Comparison of ENCODE assay signal across 22 cellular contexts in genomic region chr3:42347928-42348327, GRCh38.
DNase-seq lines count a peak whose midpoint lies in the region; ATAC-seq and TF ChIP-seq lines count a peak whose summit lies in the region.
"Had no signal": no experiment of that assay in that cellular context is flagged by ENCODE, and none has a peak within 500 bp of the region (broad histone marks: within the 10 kb centered on the region; RNA-seq: fewer than 3 reads in every experiment).

No MANE protein-coding gene starts in this region.

- H3K4ac ChIP-seq in mesendoderm (ENCODE audit: low read depth, low read length) = no peak overlapping the region

- ATAC-seq in activated CD4-positive, alpha-beta T cell treated with anti-CD3 and anti-CD28 coated beads for 36 hours = no peak
- ATAC-seq: HCT116, Right ventricle myocardium inferior had no signal

- no peaks in the 10 kb centered on the region for H3K79me2 ChIP-seq in mesendoderm (ENCODE audit: control insufficient read depth, insufficient read depth, low read length)

- H3K18ac ChIP-seq in mesendoderm (ENCODE audit: low read length) = no peak overlapping the region

- POLR2A ChIA-PET in activated CD4-positive, alpha-beta T cell treated with anti-CD3 and anti-CD28 coated beads for 36 hours (lab: Charles Lee) = no interaction called here

- H2AK5ac ChIP-seq in mesendoderm (ENCODE audit: low read length) = peak overlapping the region; percentile 69

- no peaks in the 10 kb centered on the region for H3K27me3 Mint-ChIP-seq in activated CD4-positive, alpha-beta T cell treated with anti-CD3 and anti-CD28 coated beads for 36 hours
- H3K27me3 Mint-ChIP-seq in activated naive CD4-positive, alpha-beta T cell treated with anti-CD3 and anti-CD28 coated beads, Interleukin-2, amount 50 U/mL, for 24 hours = no peaks in the 10 kb centered on the region
- no peaks in the 10 kb centered on the region for H3K27me3 Mint-ChIP-seq in activated naive CD4-positive, alpha-beta T cell treated with anti-CD3 and anti-CD28 coated beads for 36 hours (ENCODE audit: low read depth)
- peaks cover 25% of the 10 kb centered on the region for H3K27me3 Mint-ChIP-seq in type B pancreatic cell

- no peaks in the 10 kb centered on the region for H3K4me1 ChIP-seq in mesendoderm (ENCODE audit: control insufficient read depth, low read depth, low read length)
- H3K4me1 ChIP-seq: BE2C had no signal

- H3K27ac ChIP-seq in mesendoderm (ENCODE audit: low read depth, low read length) = no peak overlapping the region
- H3K27ac ChIP-seq: KMS-11, PC-9 had no signal

- H3K27me3 ChIP-seq in mesendoderm (ENCODE audit: insufficient read depth, low read length, poor library complexity) = no peaks in the 10 kb centered on the region
- H3K27me3 ChIP-seq: BE2C had no signal

- H3K9ac ChIP-seq in mesendoderm (ENCODE audit: low read length) = no peak overlapping the region
- H3K9ac ChIP-seq: KMS-11 had no signal

- no peak overlapping the region for H3K23ac ChIP-seq in mesendoderm (ENCODE audit: low read length)

- H4K8ac ChIP-seq in mesendoderm (ENCODE audit: low read depth, low read length) = no peak overlapping the region

- H3K4me3 Mint-ChIP-seq in activated CD4-positive, alpha-beta T cell treated with anti-CD3 and anti-CD28 coated beads for 36 hours = no peak overlapping the region
- peak overlapping the region; percentile 2 for H3K4me3 Mint-ChIP-seq in activated naive CD4-positive, alpha-beta T cell treated with anti-CD3 and anti-CD28 coated beads, Interleukin-2, amount 50 U/mL, for 24 hours
- H3K4me3 Mint-ChIP-seq in activated naive CD4-positive, alpha-beta T cell treated with anti-CD3 and anti-CD28 coated beads for 36 hours = no peak overlapping the region
- no peak overlapping the region for H3K4me3 Mint-ChIP-seq in type B pancreatic cell
- H3K4me3 Mint-ChIP-seq: CD14-positive monocyte, IgD-negative memory B cell had no signal

- H3K79me1 ChIP-seq in mesendoderm (ENCODE audit: low read length) = no peaks in the 10 kb centered on the region

- CTCF ChIA-PET in activated CD4-positive, alpha-beta T cell treated with anti-CD3 and anti-CD28 coated beads for 36 hours (lab: Charles Lee) = interaction anchor here (0.8 to 1.2 kb wide), 3 partner anchors 10 to 101 kb away, joined by 3 read pairs; no protein-coding TSS in a partner anchor
- CTCF ChIA-PET in activated naive CD4-positive, alpha-beta T cell treated with anti-CD3 and anti-CD28 coated beads for 36 hours (lab: Charles Lee) = interaction anchor here (0.5 to 1.2 kb wide), 2 partner anchors 22 to 67 kb away, joined by 3 read pairs; no protein-coding TSS in a partner anchor

- intact Hi-C loops in activated CD4-positive, alpha-beta T cell treated with anti-CD3 and anti-CD28 coated beads for 36 hours (cut with DNase I, micrococcal nuclease) = no loop called here
- intact Hi-C loops in activated naive CD4-positive, alpha-beta T cell treated with anti-CD3 and anti-CD28 coated beads for 36 hours (cut with micrococcal nuclease) = no loop called here

- no peak overlapping the region for H3K27ac Mint-ChIP-seq in activated CD4-positive, alpha-beta T cell treated with anti-CD3 and anti-CD28 coated beads for 36 hours
- peak overlapping the region; percentile 79 for H3K27ac Mint-ChIP-seq in activated naive CD4-positive, alpha-beta T cell treated with anti-CD3 and anti-CD28 coated beads, Interleukin-2, amount 50 U/mL, for 24 hours
- H3K27ac Mint-ChIP-seq in activated naive CD4-positive, alpha-beta T cell treated with anti-CD3 and anti-CD28 coated beads for 36 hours = no peak overlapping the region
- no peak overlapping the region for H3K27ac Mint-ChIP-seq in type B pancreatic cell
- H3K27ac Mint-ChIP-seq: CD14-positive monocyte, IgD-negative memory B cell had no signal

- no peak overlapping the region for H3K4me3 ChIP-seq in mesendoderm (ENCODE audit: low read length)
- H3K4me3 ChIP-seq: PC-9 had no signal

- no CpG with 5 or more reads among the region's 2 CpGs for WGBS in mesendoderm (ENCODE audit: extremely low coverage, insufficient coverage, low lambda C conversion rate)

- H4K5ac ChIP-seq in mesendoderm (ENCODE audit: low read length) = no peak overlapping the region

- H3K56ac ChIP-seq in mesendoderm (ENCODE audit: low read length) = no peak overlapping the region

- H3K4me1 Mint-ChIP-seq in activated CD4-positive, alpha-beta T cell treated with anti-CD3 and anti-CD28 coated beads for 36 hours = peaks cover 25% of the 10 kb centered on the region
- H3K4me1 Mint-ChIP-seq in activated naive CD4-positive, alpha-beta T cell treated with anti-CD3 and anti-CD28 coated beads, Interleukin-2, amount 50 U/mL, for 24 hours = peaks cover 60% of the 10 kb centered on the region
- H3K4me1 Mint-ChIP-seq in activated naive CD4-positive, alpha-beta T cell treated with anti-CD3 and anti-CD28 coated beads for 36 hours (ENCODE audit: low read depth) = peaks cover 15% of the 10 kb centered on the region
- H3K4me1 Mint-ChIP-seq in type B pancreatic cell (ENCODE audit: unreplicated experiment) = no peaks in the 10 kb centered on the region
- H3K4me1 Mint-ChIP-seq: CD14-positive monocyte, IgD-negative memory B cell had no signal

- H3K36me3 Mint-ChIP-seq in activated CD4-positive, alpha-beta T cell treated with anti-CD3 and anti-CD28 coated beads for 36 hours (ENCODE audit: low read depth) = no peaks in the 10 kb centered on the region
- H3K36me3 Mint-ChIP-seq in activated naive CD4-positive, alpha-beta T cell treated with anti-CD3 and anti-CD28 coated beads, Interleukin-2, amount 50 U/mL, for 24 hours = peaks cover 7% of the 10 kb centered on the region
- H3K36me3 Mint-ChIP-seq in activated naive CD4-positive, alpha-beta T cell treated with anti-CD3 and anti-CD28 coated beads for 36 hours (ENCODE audit: low read depth) = no peaks in the 10 kb centered on the region
- H3K36me3 Mint-ChIP-seq in type B pancreatic cell = no peaks in the 10 kb centered on the region
- H3K36me3 Mint-ChIP-seq: CD14-positive monocyte, IgD-negative memory B cell had no signal

- DNase-seq in activated CD4-positive, alpha-beta T cell treated with anti-CD3 and anti-CD28 coated beads, Interleukin-2, amount 50 U/mL, for 4 hours = peak; percentile 4 to 6
- DNase-seq in activated CD4-positive, alpha-beta T cell treated with anti-CD3 and anti-CD28 coated beads for 36 hours = no peak
- no peak for DNase-seq in activated naive CD4-positive, alpha-beta T cell treated with anti-CD3 and anti-CD28 coated beads for 36 hours
- DNase-seq in mesendoderm = no peak
- no peak for DNase-seq in activated effector memory CD4-positive, alpha-beta T cell treated with anti-CD3 and anti-CD28 coated beads, Interleukin-2, amount 50 U/mL, for 16 hours
- no peak for DNase-seq in type B pancreatic cell (ENCODE audit: extremely low spot score, unreplicated experiment)
- DNase-seq: 8988T, ACHN, BE2C, Calu3, DMS79 treated with DMSO at 0.1 percent for 48 hours, MM.1S, NCI-H2029, NCI-H446 treated with DMSO at 0.1 percent for 48 hours, NCI-H526, PC-9 had no signal

- no peaks in the 10 kb centered on the region for H3K36me3 ChIP-seq in mesendoderm (ENCODE audit: control insufficient read depth, insufficient read depth, low read length)
- H3K36me3 ChIP-seq: BE2C had no signal

- no peak overlapping the region for H2BK5ac ChIP-seq in mesendoderm (ENCODE audit: low read length)

- no peak overlapping the region for H2BK120ac ChIP-seq in mesendoderm (ENCODE audit: low read depth, low read length)

- TF ChIP-seq CTCF in type B pancreatic cell (conservative IDR thresholded peaks at IDR 0.05) = no peak

- H2BK15ac ChIP-seq in mesendoderm (replicated peaks; ENCODE audit: low read depth) = no peak overlapping the region

- no peaks in the 10 kb centered on the region for H3K9me3 Mint-ChIP-seq in activated CD4-positive, alpha-beta T cell treated with anti-CD3 and anti-CD28 coated beads for 36 hours (ENCODE audit: low read depth)
- peaks cover under 1% of the 10 kb centered on the region for H3K9me3 Mint-ChIP-seq in activated naive CD4-positive, alpha-beta T cell treated with anti-CD3 and anti-CD28 coated beads, Interleukin-2, amount 50 U/mL, for 24 hours
- H3K9me3 Mint-ChIP-seq in activated naive CD4-positive, alpha-beta T cell treated with anti-CD3 and anti-CD28 coated beads for 36 hours = peaks cover 2% of the 10 kb centered on the region
- H3K9me3 Mint-ChIP-seq in type B pancreatic cell = no peaks in the 10 kb centered on the region

- H3K4me2 ChIP-seq in mesendoderm (ENCODE audit: low read length) = no peak overlapping the region
- H3K4me2 ChIP-seq: KMS-11, PC-9 had no signal

Comparison
In these comparisons a context has a peak if more than half of its experiments do, and no peak if none do; other contexts are left out.
1. DNase-seq: peak in activated CD4-positive, alpha-beta T cell treated with anti-CD3 and anti-CD28 coated beads, Interleukin-2, amount 50 U/mL, for 4 hours (2 of 2); none in activated CD4-positive, alpha-beta T cell treated with anti-CD3 and anti-CD28 coated beads for 36 hours (single experiment), activated naive CD4-positive, alpha-beta T cell treated with anti-CD3 and anti-CD28 coated beads for 36 hours (single experiment), mesendoderm (single experiment), activated effector memory CD4-positive, alpha-beta T cell treated with anti-CD3 and anti-CD28 coated beads, Interleukin-2, amount 50 U/mL, for 16 hours (single experiment) and type B pancreatic cell (single experiment).